In the genomic region with DNA sequence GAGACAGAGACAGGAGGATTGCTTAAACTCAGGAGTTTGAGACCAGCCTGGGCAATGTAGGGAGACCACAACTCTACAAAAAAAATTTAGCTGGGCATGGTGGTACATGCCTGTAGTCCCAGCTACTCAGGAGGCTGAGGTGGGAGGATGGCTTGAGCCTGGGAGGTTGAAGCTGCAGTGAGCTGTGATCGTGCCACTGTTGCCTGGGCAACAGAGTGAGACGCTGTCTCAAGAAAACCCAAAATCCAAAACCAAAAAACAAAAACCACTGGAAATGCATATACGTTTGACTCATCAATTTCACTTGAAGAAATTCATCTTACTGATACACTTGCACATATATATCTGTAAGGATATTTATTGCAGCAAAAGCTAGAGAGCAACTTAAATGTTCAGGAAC, we compare ENCODE assay signal across 9 cellular contexts. TPM values are rescaled to one million over a fixed set of nuclear protein-coding genes. Genes with fewer than 3 reads are reported as not detected.
"Had no signal": no experiment of that assay in that cellular context is flagged by ENCODE, and none has a peak within 500 bp of the region (broad histone marks: within the 10 kb centered on the region; RNA-seq: fewer than 3 reads in every experiment).

No MANE protein-coding gene starts in this region.

RNA-seq across cellular contexts. Expression of gene RAMP3, which starts 52.3 kb away (rescaled TPM):
- total RNA-seq: activated B cell treated with CpG ODN at 0.5 μM for 24 hours; activated CD8-positive, alpha-beta memory T cell treated with anti-CD3 and anti-CD28 coated beads for 36 hours; activated CD8-positive, alpha-beta memory T cell treated with anti-CD3 and anti-CD28 coated beads, Interleukin-2, amount 10 ng/mL, durations not matched to agents 7 days and 5 days; activated CD8-positive, alpha-beta T cell treated with anti-CD3 and anti-CD28 coated beads, Interleukin-2, amount 10 ng/mL, durations not matched to agents 7 days and 5 days; astrocyte; bronchial epithelial cell; endodermal cell; epithelial cell of proximal tubule; foreskin keratinocyte had no signal
